ENCODE assay signal across 9 cellular contexts in the genomic region with DNA sequence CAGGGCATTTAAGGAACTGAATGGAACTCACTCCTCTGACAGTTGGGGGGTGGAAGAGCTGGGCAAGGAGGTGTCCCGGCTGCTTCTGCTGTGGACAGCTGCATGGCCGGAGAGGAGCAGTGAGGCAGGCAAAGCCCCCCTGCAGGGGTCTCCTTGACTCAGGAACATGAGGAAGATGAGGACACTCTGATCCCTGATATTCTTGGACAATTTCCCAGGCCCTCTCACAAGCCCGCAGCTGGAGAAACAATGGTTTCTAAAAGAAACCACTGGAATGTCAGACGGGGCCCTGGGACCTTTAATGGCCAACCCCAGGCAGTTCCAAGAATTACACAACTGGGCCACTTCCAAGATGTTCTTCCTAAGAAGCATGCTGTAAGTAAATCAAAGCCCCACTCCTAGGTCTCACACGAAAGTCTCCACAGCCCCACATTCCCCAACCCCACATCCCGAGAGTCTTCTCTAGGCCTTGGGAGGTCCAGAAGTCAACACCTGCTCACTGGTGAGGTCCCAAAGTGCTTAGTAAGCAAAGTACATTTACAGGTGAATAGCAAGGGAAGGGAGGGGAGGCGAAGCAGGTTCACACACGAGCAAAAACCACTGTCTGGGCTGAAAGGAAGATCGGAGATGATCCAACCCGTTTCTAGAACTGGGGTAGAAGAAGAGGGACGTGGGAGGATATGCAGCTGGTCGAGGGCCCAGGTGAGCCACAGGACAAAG. TPM values are rescaled to one million over a fixed set of nuclear protein-coding genes. Genes with fewer than 3 reads are reported as not detected.
DNase-seq lines count a peak whose midpoint lies in the region; ATAC-seq, FAIRE-seq and TF ChIP-seq lines count a peak whose summit lies in the region.
"Had no signal": no experiment of that assay in that cellular context is flagged by ENCODE, and none has a peak within 500 bp of the region (broad histone marks: within the 10 kb centered on the region; RNA-seq: fewer than 3 reads in every experiment).

No MANE protein-coding gene starts in this region.

- no peaks in the 10 kb centered on the region for H4K20me1 ChIP-seq in smooth muscle cell (ENCODE audit: low read depth)

- peaks cover 33% of the 10 kb centered on the region for H3K4me1 Mint-ChIP-seq in activated CD4-positive, alpha-beta memory T cell treated with anti-CD3 and anti-CD28 coated beads for 36 hours (ENCODE audit: low read depth)

- DNase-seq in GM12892 (ENCODE audit: insufficient read length) (no peak), heart left ventricle (peak; percentile 63 to 72 (median 69)), smooth muscle cell (lab: John Stamatoyannopoulos, UW; ENCODE audit: unreplicated experiment) (no peak), HAP-1 (ENCODE audit: low spot score in 2 of 2) (no peak), spleen (no peak)
- no peak for DNase-seq in activated CD4-positive, alpha-beta memory T cell treated with anti-CD3 and anti-CD28 coated beads for 36 hours

- H3K27ac ChIP-seq in heart left ventricle (peak overlapping the region; percentile 66 to 91 (median 80)), smooth muscle cell (ENCODE audit: low read depth) (peak overlapping the region; percentile 29), spleen (peak overlapping the region in 4 of 8 donors; percentile 70 to 79 (median 74))
- H3K27ac ChIP-seq: neutrophil had no signal

- POLR2A ChIA-PET in activated CD4-positive, alpha-beta memory T cell treated with anti-CD3 and anti-CD28 coated beads for 36 hours (lab: Charles Lee): no interaction called here

- H3K9me3 Mint-ChIP-seq in activated CD4-positive, alpha-beta memory T cell treated with anti-CD3 and anti-CD28 coated beads for 36 hours: no peaks in the 10 kb centered on the region

- no peak for TF ChIP-seq CTCF in heart left ventricle (IDR thresholded peaks at IDR 0.05)
- no peak for TF ChIP-seq CTCF in smooth muscle cell (IDR thresholded peaks at IDR 0.05; ENCODE audit: borderline replicate concordance, insufficient read depth, poor library complexity, severe bottlenecking)
- no peak for TF ChIP-seq CTCF in spleen (IDR thresholded peaks at IDR 0.05 in 8 of 11, conservative IDR thresholded peaks at IDR 0.05 in 3 of 11)

- peak; percentile 51 for FAIRE-seq in GM12892 (lab: Jason Lieb, UNC)

- H3K27me3 Mint-ChIP-seq in activated CD4-positive, alpha-beta memory T cell treated with anti-CD3 and anti-CD28 coated beads for 36 hours: no peaks in the 10 kb centered on the region

- no peaks in the 10 kb centered on the region for H3K27me3 ChIP-seq in heart left ventricle
- H3K27me3 ChIP-seq in smooth muscle cell (ENCODE audit: low read depth): peaks cover 7% of the 10 kb centered on the region
- no peaks in the 10 kb centered on the region for H3K27me3 ChIP-seq in HAP-1 (ENCODE audit: low read depth)
- H3K27me3 ChIP-seq in spleen (replicated peaks in 1 of 7): no peaks in the 10 kb centered on the region
- H3K27me3 ChIP-seq: neutrophil had no signal

- H3K4me1 ChIP-seq in heart left ventricle: peaks cover 3 to 51% (median 32%) of the 10 kb centered on the region in 12 donors
- peaks cover 18% of the 10 kb centered on the region for H3K4me1 ChIP-seq in smooth muscle cell (ENCODE audit: low read depth)
- peaks cover 12% of the 10 kb centered on the region for H3K4me1 ChIP-seq in HAP-1
- H3K4me1 ChIP-seq in spleen: peaks cover 20 to 55% (median 45%) of the 10 kb centered on the region in 6 donors

- H3K36me3 ChIP-seq in heart left ventricle (peaks cover 0 to 7% (median 0%) of the 10 kb centered on the region in 9 donors), smooth muscle cell (ENCODE audit: low read depth) (no peaks in the 10 kb centered on the region), HAP-1 (replicated peaks) (peaks cover 14% of the 10 kb centered on the region), spleen (peaks cover 0 to 13% (median 0%) of the 10 kb centered on the region in 6 donors)
- H3K36me3 ChIP-seq: neutrophil had no signal

- peak overlapping the region; percentile 100 for H3K4me2 ChIP-seq in smooth muscle cell

- 61 to 71% (median 64%) methylated on average over 11 to 12 of the region's 12 CpGs for WGBS in heart left ventricle, 4 donors
- WGBS in smooth muscle cell (ENCODE audit: low lambda C conversion rate): 89% methylated on average over 12 of the region's 12 CpGs
- WGBS in spleen, 5 donors: 79 to 91% (median 86%) methylated on average over 11 to 12 of the region's 12 CpGs

- in situ Hi-C loops in HAP-1 (cut with MboI; ENCODE audit: low sequenced_read_pairs): no loop called here

- CTCF ChIA-PET in activated CD4-positive, alpha-beta memory T cell treated with anti-CD3 and anti-CD28 coated beads for 36 hours (lab: Charles Lee): interaction anchor here (2.3 to 5.7 kb wide), 2 partner anchors 9 to 58 kb away, joined by 12 to 39 read pairs; no protein-coding TSS in a partner anchor

- H3K4me3 ChIP-seq in heart left ventricle: peak overlapping the region in 9 of 12 donors; percentile 65 to 94 (median 78)
- no peak overlapping the region for H3K4me3 ChIP-seq in smooth muscle cell
- no peak overlapping the region for H3K4me3 ChIP-seq in HAP-1
- H3K4me3 ChIP-seq in spleen: peak overlapping the region in 1 of 8 donors; percentile 76

- ATAC-seq in heart left ventricle (peak; percentile 22 to 62 (median 48)), GM21528 (IDR thresholded peaks at IDR 0.05; ENCODE audit: low FRiP score, unreplicated experiment) (no peak), HG02610 (IDR thresholded peaks at IDR 0.05; ENCODE audit: unreplicated experiment) (no peak)

- H3K79me2 ChIP-seq in smooth muscle cell (ENCODE audit: low read depth): peaks cover 21% of the 10 kb centered on the region

- H3K27ac Mint-ChIP-seq in activated CD4-positive, alpha-beta memory T cell treated with anti-CD3 and anti-CD28 coated beads for 36 hours: peak overlapping the region; percentile 30

- peaks cover 9% of the 10 kb centered on the region for H3K36me3 Mint-ChIP-seq in activated CD4-positive, alpha-beta memory T cell treated with anti-CD3 and anti-CD28 coated beads for 36 hours

- peak overlapping the region; percentile 94 for H2AFZ ChIP-seq in smooth muscle cell (ENCODE audit: low read depth)

- TF ChIP-seq POLR2A in GM12892 (IDR thresholded peaks at IDR 0.05; ENCODE audit: low read depth, low read length) (no peak), heart left ventricle (IDR thresholded peaks at IDR 0.05) (no peak), spleen (IDR thresholded peaks at IDR 0.05) (no peak)

- H3K9ac ChIP-seq in smooth muscle cell (ENCODE audit: low read depth): no peak overlapping the region

- H3K9me3 ChIP-seq in heart left ventricle (no peaks in the 10 kb centered on the region), smooth muscle cell (replicated peaks; ENCODE audit: low read depth) (no peaks in the 10 kb centered on the region), HAP-1 (no peaks in the 10 kb centered on the region), spleen (no peaks in the 10 kb centered on the region)
- H3K9me3 ChIP-seq: neutrophil had no signal

- no peaks in the 10 kb centered on the region for H3F3A ChIP-seq in smooth muscle cell (ENCODE audit: low read depth)

- intact Hi-C loops in activated CD4-positive, alpha-beta memory T cell treated with anti-CD3 and anti-CD28 coated beads for 36 hours (cut with micrococcal nuclease): loop anchor here (1.0 to 10.0 kb wide), 2 partner anchors 65 to 324 kb away; a partner anchor contains a TSS
- intact Hi-C loops in heart left ventricle (cut with DNase I) (loop anchor here in 3 of 10 donors (2.0 to 5.0 kb wide), 2 partner anchors 36 to 66 kb away; a partner anchor contains a TSS), spleen (cut with DNase I; ENCODE audit: low total_unique reads) (loop anchor here (5.0 kb wide), 1 partner anchor 61 kb away; no protein-coding TSS in a partner anchor)

- H3K4me3 Mint-ChIP-seq in activated CD4-positive, alpha-beta memory T cell treated with anti-CD3 and anti-CD28 coated beads for 36 hours: peak overlapping the region; percentile 43

RNA-seq across cellular contexts. Expression of a gene that starts 1.0 kb away (rescaled TPM):
- 20.8 TPM for polyA plus RNA-seq in GM12892 (2012; ENCODE audit: missing spikeins)
- total RNA-seq in activated CD4-positive, alpha-beta memory T cell treated with anti-CD3 and anti-CD28 coated beads for 36 hours: 10 to 100 TPM; 40.6 to 42.1 TPM
- total RNA-seq in heart left ventricle: 10 to 100 TPM in 5 of 9 donors, 1 to 10 TPM in 4; 6.0 to 26.7 (median 10.1) TPM
- polyA plus RNA-seq in heart left ventricle: 10 to 100 TPM in 1 of 2 donors, 1 to 10 TPM in 1; 8.1 to 33.3 TPM
- 2.6 and 7.5 TPM in 2 replicates for total RNA-seq in smooth muscle cell
- 24.2 and 30.3 TPM in 2 replicates for polyA plus RNA-seq in smooth muscle cell
- 10 to 100 TPM in 6 of 7 donors, 1 to 10 TPM in 1; 8.3 to 21.6 (median 11.3) TPM for total RNA-seq in spleen
- polyA plus RNA-seq in spleen: 10 to 100 TPM in 2 of 3 donors, 1 to 10 TPM in 1; 7.6 to 15.4 (median 13.3) TPM

RNA-seq across cellular contexts. Expression of a gene that starts 14.9 kb away (rescaled TPM):
- 0.11 TPM for polyA plus RNA-seq in GM12892 (2012; ENCODE audit: missing spikeins)
- total RNA-seq in activated CD4-positive, alpha-beta memory T cell treated with anti-CD3 and anti-CD28 coated beads for 36 hours: under 1 TPM; 0.33 to 0.36 TPM
- total RNA-seq in heart left ventricle (1 to 10 TPM in 8 of 9 donors, under 1 TPM in 1; 0.61 to 7.9 (median 1.4) TPM), smooth muscle cell (0.04 TPM in 1 of 2 replicates, not detected in the other), spleen (1 to 10 TPM in 1 of 7 donors, under 1 TPM in 5, not detected in 1; 0.16 to 1.1 (median 0.48) TPM)
- polyA plus RNA-seq in heart left ventricle (1 to 10 TPM in 1 of 2 donors, under 1 TPM in 1; 0.76 to 4.3 TPM), smooth muscle cell (0.08 and 0.45 TPM in 2 replicates), spleen (under 1 TPM; 0.10 to 0.22 (median 0.14) TPM)

RNA-seq across cellular contexts. Expression of a gene that starts 26.5 kb away (rescaled TPM):
- polyA plus RNA-seq in GM12892 (2012; ENCODE audit: missing spikeins): not detected
- not detected for total RNA-seq in activated CD4-positive, alpha-beta memory T cell treated with anti-CD3 and anti-CD28 coated beads for 36 hours
- total RNA-seq in heart left ventricle (under 1 TPM in 2 of 9 donors, not detected in 7; 0.30 to 0.95 TPM), smooth muscle cell (0.94 TPM in 1 of 2 replicates, not detected in the other), spleen (not detected)
- polyA plus RNA-seq in heart left ventricle (under 1 TPM; 0.15 to 0.33 TPM), smooth muscle cell (1.4 and 2.9 TPM in 2 replicates), spleen (under 1 TPM in 2 of 3 donors, not detected in 1; 0.05 to 0.07 TPM)

RNA-seq across cellular contexts. Expression of a gene that starts 55.7 kb away (rescaled TPM):
- polyA plus RNA-seq in GM12892 (2012; ENCODE audit: missing spikeins): not detected
- total RNA-seq in activated CD4-positive, alpha-beta memory T cell treated with anti-CD3 and anti-CD28 coated beads for 36 hours: not detected
- total RNA-seq in heart left ventricle (not detected), smooth muscle cell (not detected in 2 replicates), spleen (not detected)
- polyA plus RNA-seq in heart left ventricle (not detected), smooth muscle cell (not detected in 2 replicates), spleen (not detected)

Comparison
In these comparisons a context has a peak if more than half of its experiments do, and no peak if none do; other contexts are left out.
1. DNase-seq: peak in heart left ventricle (5 of 5); none in GM12892 (single experiment), activated CD4-positive, alpha-beta memory T cell treated with anti-CD3 and anti-CD28 coated beads for 36 hours (single experiment), smooth muscle cell (single experiment), HAP-1 (0 of 2) and spleen (single experiment).
2. ATAC-seq: peak in heart left ventricle (4 of 4); none in GM21528 (single experiment) and HG02610 (single experiment).
3. H3K4me3 ChIP-seq: peak in heart left ventricle (9 of 12); none in smooth muscle cell (single experiment) and HAP-1 (single experiment).